ENCODE assay signal across 8 cellular contexts in the genomic region with DNA sequence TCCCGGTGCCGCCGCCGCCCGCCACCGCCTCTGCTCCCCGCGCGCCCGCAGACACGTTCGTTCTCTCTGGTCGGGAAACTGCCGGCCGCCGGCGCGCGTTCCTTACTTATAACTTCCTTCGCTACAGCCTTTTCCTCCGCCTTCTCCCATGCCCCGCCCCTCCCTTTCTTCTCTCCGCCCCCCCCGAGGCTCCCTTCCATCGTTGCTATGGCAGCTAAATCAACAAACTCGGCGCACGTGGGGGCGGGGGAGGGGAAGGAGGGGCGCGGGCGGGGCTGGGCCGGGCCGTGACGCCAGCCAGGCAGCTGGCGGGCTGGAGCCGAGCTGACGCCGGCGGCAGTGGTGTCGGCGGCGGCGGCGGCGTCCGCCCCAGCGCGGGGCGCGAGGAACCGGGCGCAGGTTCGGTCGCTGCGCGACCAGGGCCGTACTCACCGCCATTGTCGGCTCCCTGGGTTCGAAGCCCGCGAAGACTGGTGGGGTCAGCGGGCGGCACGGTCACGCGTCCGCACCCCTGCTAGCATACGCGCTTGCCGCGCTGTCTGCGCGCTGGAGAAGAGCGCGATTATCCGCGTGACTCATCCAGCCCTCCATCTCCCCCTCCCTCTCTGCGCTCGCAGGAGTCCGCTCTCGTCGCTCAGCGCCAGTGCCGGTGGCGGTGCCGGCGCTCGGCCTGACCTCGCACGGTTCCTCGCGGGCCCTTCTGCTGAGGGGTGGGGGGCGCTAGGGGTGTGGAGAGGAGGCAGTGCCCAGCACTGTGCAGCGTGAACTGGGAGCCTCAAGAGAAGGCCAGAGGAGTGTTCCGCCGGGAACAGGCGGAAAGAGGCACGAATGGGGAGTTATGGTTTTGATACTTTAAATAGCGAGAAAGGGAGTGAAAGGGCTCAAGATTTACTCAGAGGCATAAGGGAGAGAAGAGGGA. TPM values are rescaled to one million over a fixed set of nuclear protein-coding genes. Genes with fewer than 3 reads are reported as not detected.
DNase-seq lines count a peak whose midpoint lies in the region; ATAC-seq and TF ChIP-seq lines count a peak whose summit lies in the region.

A gene (minus strand): TSS at position 83 of the 919 bp plus-strand sequence. CDS start 597 bp downstream, outside the sequence.

- H3K4me3 Mint-ChIP-seq in T-helper 17 cell, result peak within 1 kb of the TSS; percentile 90

- no peaks in the 10 kb centered on the region for H3K36me3 ChIP-seq in GM06990 (ENCODE audit: control insufficient read depth, insufficient read depth, low read length)
- H3K36me3 ChIP-seq in body of pancreas (replicated peaks in 1 of 2; ENCODE audit: insufficient read depth in 1 of 2, low read depth in 2 of 2), result no peaks in the 10 kb centered on the region
- H3K36me3 ChIP-seq in rectal smooth muscle tissue (ENCODE audit: control insufficient read depth, insufficient read depth, low read length), result peaks cover 7% of the 10 kb centered on the region

- H3K4me1 Mint-ChIP-seq in T-helper 17 cell, result peaks cover 6% of the 10 kb centered on the region

- no peaks in the 10 kb centered on the region for H3K9me3 ChIP-seq in T-helper 17 cell (ENCODE audit: control insufficient read depth, low read length, poor library complexity, severe bottlenecking)
- H3K9me3 ChIP-seq in body of pancreas, result no peaks in the 10 kb centered on the region

- H3K4me1 ChIP-seq in body of pancreas, result peaks cover 53% of the 10 kb centered on the region
- H3K4me1 ChIP-seq in rectal smooth muscle tissue (ENCODE audit: control insufficient read depth, insufficient read depth, low read length), result peaks cover 4% of the 10 kb centered on the region

- WGBS in body of pancreas, 2 donors, result 0% methylated on average over 34 to 86 of the region's 101 CpGs

- peaks cover 55% of the 10 kb centered on the region for H3K27me3 Mint-ChIP-seq in T-helper 17 cell

- intact Hi-C loops in body of pancreas (cut with DNase I), result loop anchor here (10.0 kb wide), 1 partner anchor 785 kb away; no protein-coding TSS in a partner anchor

- peak within 1 kb of the TSS; percentile 79 for H3K27ac Mint-ChIP-seq in T-helper 17 cell

- H3K9ac ChIP-seq in rectal smooth muscle tissue (ENCODE audit: low read length), result peak within 1 kb of the TSS; percentile 46

- H3K27ac ChIP-seq in body of pancreas (peak within 1 kb of the TSS; percentile 65 to 75 (median 69)), rectal smooth muscle tissue (ENCODE audit: low read depth, low read length) (peak within 1 kb of the TSS; percentile 81)

- TF ChIP-seq CTCF in GM06990 (IDR thresholded peaks at IDR 0.05; ENCODE audit: insufficient read depth, low read length, poor library complexity, severe bottlenecking) (no peak), body of pancreas (IDR thresholded peaks at IDR 0.05) (no peak)

- peak; percentile 74 for ATAC-seq in HG02623 (IDR thresholded peaks at IDR 0.05; ENCODE audit: unreplicated experiment)
- peak; percentile 79 for ATAC-seq in T-helper 17 cell
- peak; percentile 89 for ATAC-seq in body of pancreas

- H3K27me3 ChIP-seq in GM06990 (replicated peaks; ENCODE audit: control insufficient read depth, insufficient read depth, low read length) (peaks cover 4% of the 10 kb centered on the region; the same call in 1 of the 2 replicates), body of pancreas (no peaks in the 10 kb centered on the region), rectal smooth muscle tissue (ENCODE audit: control insufficient read depth, insufficient read depth, low read length) (no peaks in the 10 kb centered on the region)

- H3K4me3 ChIP-seq in GM06990 (replicated peaks; ENCODE audit: low read depth, low read length) (peak within 1 kb of the TSS; percentile 48), body of pancreas (peak within 1 kb of the TSS; percentile 24 to 31), rectal smooth muscle tissue (ENCODE audit: low read length) (peak within 1 kb of the TSS; percentile 75)

- H3K36me3 Mint-ChIP-seq in T-helper 17 cell (ENCODE audit: low read depth), result peaks cover 6% of the 10 kb centered on the region

- DNase-seq in GM06990 (ENCODE audit: extremely low read depth, insufficient read length) (peak; percentile 83), NCI-H146 (lab: John Stamatoyannopoulos, UW) (peak; percentile 92), T-helper 17 cell (peak; percentile 26 to 40 (median 40)), body of pancreas (peak; percentile 91 to 93 (median 92)), hypothalamus (lab: John Stamatoyannopoulos, UW) (peak in 50 of 51 donors; percentile 32 to 91 (median 77))
- no peak for DNase-seq in effector CD8-positive, alpha-beta T cell (lab: John Stamatoyannopoulos, UW)

- TF ChIP-seq POLR2A in body of pancreas (IDR thresholded peaks at IDR 0.05), result peak; percentile 83 to 87 (median 85)

RNA-seq across cellular contexts. Expression of the gene that starts here (rescaled TPM):
- total RNA-seq in T-helper 17 cell, result 10 to 100 TPM; 22.1 to 55.3 TPM
- 10 to 100 TPM; 12.5 to 22.7 TPM for total RNA-seq in body of pancreas
